35 cellular contexts compared by ENCODE assay signal in the genomic region with DNA sequence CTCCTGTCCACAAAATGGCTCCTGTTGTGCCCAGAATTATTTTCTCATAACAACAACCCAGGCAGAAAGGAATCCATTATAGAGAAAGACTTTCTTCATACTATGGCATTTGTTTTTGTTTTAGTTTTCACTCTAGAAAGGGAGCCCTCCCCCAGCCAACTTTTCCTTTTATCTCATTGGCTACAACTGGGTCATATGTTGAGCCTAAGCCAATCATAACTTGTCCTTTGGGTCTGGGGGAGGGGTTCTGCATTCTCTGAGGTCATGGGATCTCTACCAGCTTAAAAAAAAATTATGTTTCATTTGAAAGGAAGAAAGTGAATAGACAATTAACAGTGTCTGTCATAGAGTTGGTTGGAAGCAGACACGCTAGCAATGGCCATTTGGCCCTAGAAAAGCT.
"Had no signal": no experiment of that assay in that cellular context is flagged by ENCODE, and none has a peak within 500 bp of the region (broad histone marks: within the 10 kb centered on the region; RNA-seq: fewer than 3 reads in every experiment).

No MANE protein-coding gene starts in this region.

- DNase-seq: Karpas-422, Kasumi-1, MG63, MM.1S, MV-4-11, NCI-H1048, NCI-H1092, NCI-H1092 treated with DMSO at 0.1 percent for 48 hours, NCI-H1105, NCI-H1105 treated with DMSO at 0.1 percent for 48 hours, NCI-H1417, NCI-H1417 treated with DMSO at 0.1 percent for 48 hours, NCI-H1436, NCI-H1436 treated with DMSO at 0.1 percent for 48 hours, NCI-H146, NCI-H1694, NCI-H1694 treated with DMSO at 0.1 percent for 48 hours, NCI-H187, NCI-H187 treated with DMSO at 0.1 percent for 48 hours, NCI-H1930, NCI-H2029, NCI-H2029 treated with DMSO at 0.1 percent for 48 hours, NCI-H2081, NCI-H2081 treated with DMSO at 0.1 percent for 48 hours, NCI-H2107, NCI-H2171, NCI-H2171 treated with DMSO at 0.1 percent for 48 hours, NCI-H2227 treated with DMSO at 0.1 percent for 48 hours, NCI-H226, NCI-H345, NCI-H446, NCI-H446 treated with DMSO at 0.1 percent for 48 hours, NCI-H510A, NCI-H510A treated with DMSO at 0.1 percent for 48 hours, NCI-H524 had no signal

- H3K9me3 ChIP-seq: MG63 had no signal

- H3K4me3 ChIP-seq: MG63 had no signal

- H3K36me3 ChIP-seq: MG63 had no signal

- H3K27me3 ChIP-seq: MG63 had no signal
